In the genomic region with DNA sequence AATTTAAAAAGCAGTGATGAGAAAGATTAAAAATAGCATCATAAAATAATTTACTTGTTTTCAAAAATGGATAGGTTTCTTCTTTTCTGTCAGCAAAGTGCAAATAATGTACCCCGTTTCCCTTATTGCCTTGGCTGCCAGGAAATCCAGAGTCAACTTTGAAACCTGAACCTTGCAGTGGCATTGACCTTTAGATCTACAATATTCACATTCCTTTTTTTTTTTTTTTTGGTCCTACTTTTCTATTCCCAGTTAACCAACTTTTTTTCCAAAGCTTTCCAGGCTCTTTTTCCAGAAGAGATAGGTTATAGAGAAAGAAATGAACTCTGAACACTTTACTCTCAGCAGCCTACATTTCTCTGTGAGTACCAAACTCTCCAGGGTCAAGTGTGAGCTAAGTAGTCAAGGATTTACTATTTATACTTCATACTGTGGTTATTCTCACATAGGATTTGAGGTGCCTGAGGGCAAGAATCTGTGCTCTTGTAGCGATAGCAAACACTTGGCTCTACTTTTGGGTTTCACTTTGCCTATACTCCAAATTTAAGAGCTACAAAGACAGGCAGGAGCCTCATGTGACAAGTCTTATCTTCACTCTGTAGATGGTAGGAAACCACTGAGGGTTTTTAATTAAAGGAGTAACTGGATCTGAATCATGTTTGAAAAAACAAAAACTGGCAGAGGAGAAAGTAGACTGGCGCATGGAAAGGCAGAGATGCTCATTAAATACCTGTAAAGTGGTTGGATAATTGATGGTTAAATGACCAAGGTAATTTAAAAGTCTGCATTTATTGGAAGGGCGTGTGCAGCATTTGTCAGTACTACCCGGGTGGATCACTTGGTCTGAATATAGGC, we compare ENCODE assay signal across 1 cellular context.
TF ChIP-seq lines count a peak whose summit lies in the region.

No MANE protein-coding gene starts in this region.

TF ChIP-seq in SK-N-SH, 30 proteins besides CTCF, POLR2A, EP300 and RAD21 (continued from another document):
- TF ChIP-seq, protein P1, sequence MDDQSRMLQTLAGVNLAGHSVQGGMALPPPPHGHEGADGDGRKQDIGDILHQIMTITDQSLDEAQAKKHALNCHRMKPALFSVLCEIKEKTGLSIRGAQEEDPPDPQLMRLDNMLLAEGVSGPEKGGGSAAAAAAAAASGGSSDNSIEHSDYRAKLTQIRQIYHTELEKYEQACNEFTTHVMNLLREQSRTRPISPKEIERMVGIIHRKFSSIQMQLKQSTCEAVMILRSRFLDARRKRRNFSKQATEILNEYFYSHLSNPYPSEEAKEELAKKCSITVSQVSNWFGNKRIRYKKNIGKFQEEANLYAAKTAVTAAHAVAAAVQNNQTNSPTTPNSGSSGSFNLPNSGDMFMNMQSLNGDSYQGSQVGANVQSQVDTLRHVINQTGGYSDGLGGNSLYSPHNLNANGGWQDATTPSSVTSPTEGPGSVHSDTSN (IDR thresholded peaks at IDR 0.05) = no peak
- TF ChIP-seq JUND (IDR thresholded peaks at IDR 0.05) (no peak), EZH2phosphoT487 (IDR thresholded peaks at IDR 0.05; ENCODE audit: borderline replicate concordance, low read depth) (no peak), MXI1 (IDR thresholded peaks at IDR 0.05; ENCODE audit: low read depth, low read length) (no peak), NRF1 (IDR thresholded peaks at IDR 0.05; ENCODE audit: low read depth, low read length) (no peak)
